Comparison of ENCODE assay signal across 26 cellular contexts in genomic region chr2:12083713-12084420, GRCh38.
DNase-seq lines count a peak whose midpoint lies in the region; ATAC-seq and TF ChIP-seq lines count a peak whose summit lies in the region.
"Had no signal": no experiment of that assay in that cellular context is flagged by ENCODE, and none has a peak within 500 bp of the region (broad histone marks: within the 10 kb centered on the region; RNA-seq: fewer than 3 reads in every experiment).

No MANE protein-coding gene starts in this region.

- H3K27ac ChIP-seq in HUES6 (ENCODE audit: low read depth, low read length) (peak overlapping the region; percentile 39; the same call in 1 of the 2 replicates), SK-N-SH (ENCODE audit: low read depth in 2 of 2, low read length in 1 of 2) (peak overlapping the region in 1 of 2 experiments; percentile 91; a peak in 1 of 4 replicates), OCI-LY7 (ENCODE audit: low read depth, low read length, poor library complexity, severe bottlenecking) (no peak overlapping the region)
- H3K27ac ChIP-seq: gastrocnemius medialis, hepatocyte, neutrophil, thoracic aorta had no signal

- H3K79me2 ChIP-seq in SK-N-SH (ENCODE audit: insufficient read depth) (no peaks in the 10 kb centered on the region), OCI-LY7 (ENCODE audit: insufficient read depth, low read depth, low read length) (no peaks in the 10 kb centered on the region)
- H3K79me2 ChIP-seq: hepatocyte had no signal

- peaks cover 32% of the 10 kb centered on the region for H3K4me1 ChIP-seq in HUES6 (ENCODE audit: control insufficient read depth, insufficient read depth, low read length)
- peaks cover 0 to 17% of the 10 kb centered on the region in 2 experiments; a peak in 2 of 4 replicates for H3K4me1 ChIP-seq in SK-N-SH (ENCODE audit: control insufficient read depth in 1 of 2, insufficient read depth in 2 of 2, low read depth in 1 of 2, low read length in 1 of 2)
- H3K4me1 ChIP-seq in neuron (ENCODE audit: insufficient read depth, low read length): peaks cover 20% of the 10 kb centered on the region
- H3K4me1 ChIP-seq in mucosa of descending colon (ENCODE audit: low read depth): no peaks in the 10 kb centered on the region
- peaks cover 13% of the 10 kb centered on the region for H3K4me1 ChIP-seq in OCI-LY7 (ENCODE audit: insufficient read depth, low read length, poor library complexity, severe bottlenecking)
- H3K4me1 ChIP-seq: gastrocnemius medialis had no signal

- no peaks in the 10 kb centered on the region for H3F3A ChIP-seq in SK-N-SH (replicated peaks; ENCODE audit: insufficient read depth)

- POLR2A ChIA-PET in SK-N-SH (lab: Yijun Ruan, JAX): interaction anchor here (1.5 kb wide), 1 partner anchor 923 kb away, joined by 3 read pairs; no protein-coding TSS in a partner anchor
- POLR2A ChIA-PET in OCI-LY7 (lab: Charles Lee): interaction anchor here (0.8 to 1.7 kb wide), 2 partner anchors 11 to 26 kb away, joined by 3 to 10 read pairs; no protein-coding TSS in a partner anchor

- H3K4me2 ChIP-seq in SK-N-SH (no peak overlapping the region), OCI-LY7 (ENCODE audit: low read length) (no peak overlapping the region)
- H3K4me2 ChIP-seq: hepatocyte had no signal

- H3K27me3 ChIP-seq in HUES6 (ENCODE audit: control insufficient read depth, insufficient read depth, low read length): no peaks in the 10 kb centered on the region
- no peaks in the 10 kb centered on the region for H3K27me3 ChIP-seq in SK-N-SH (ENCODE audit: insufficient read depth)
- no peaks in the 10 kb centered on the region for H3K27me3 ChIP-seq in neuron (ENCODE audit: insufficient read depth, low read length)
- H3K27me3 ChIP-seq: gastrocnemius medialis, hepatocyte, MG63, neutrophil had no signal

- intact Hi-C loops in mucosa of descending colon (cut with DNase I, micrococcal nuclease): no loop called here
- intact Hi-C loops in OCI-LY7 (cut with micrococcal nuclease; ENCODE audit: unreplicated experiment): no loop called here

- no peak for TF ChIP-seq CTCF in SK-N-SH (IDR thresholded peaks at IDR 0.05)
- no peak for TF ChIP-seq CTCF in mucosa of descending colon (IDR thresholded peaks at IDR 0.05)
- no peak for TF ChIP-seq CTCF in OCI-LY7 (conservative IDR thresholded peaks at IDR 0.05; ENCODE audit: low read length)

- TF ChIP-seq RAD21 in SK-N-SH (IDR thresholded peaks at IDR 0.05; ENCODE audit: low read length): no peak

- BruUV-seq in OCI-LY7 (replicated peaks; lab: Mats Ljungman, UMichigan): no TSS peak

- H2AFZ ChIP-seq in SK-N-SH (ENCODE audit: low read depth) (no peak overlapping the region), neuron (ENCODE audit: low read depth, low read length) (no peak overlapping the region), OCI-LY7 (ENCODE audit: low read length) (no peak overlapping the region)
- H2AFZ ChIP-seq: hepatocyte had no signal

- H4K20me1 ChIP-seq in SK-N-SH (ENCODE audit: insufficient read depth) (no peaks in the 10 kb centered on the region), OCI-LY7 (ENCODE audit: insufficient read depth, low read length) (no peaks in the 10 kb centered on the region)

- DNase-seq in SK-N-SH (peak; percentile 36), fibroblast of gingiva (ENCODE audit: low read depth) (peak; percentile 32), mucosa of descending colon (no peak), OCI-LY7 (ENCODE audit: low spot score) (no peak)
- DNase-seq: ACHN; activated CD8-positive, alpha-beta memory T cell treated with anti-CD3 and anti-CD28 coated beads, Interleukin-2, amount 10 ng/mL, durations not matched to agents 7 days and 5 days; activated naive CD8-positive, alpha-beta T cell treated with anti-CD3 and anti-CD28 coated beads, Interleukin-2, amount 50 U/mL, for 24 hours; activated T-cell treated with anti-CD3 and anti-CD28 coated beads, Interleukin-2, amount 50 U/mL, for 48 hours; CD4-positive, alpha-beta memory T cell; dermis blood vessel endothelial cell; gastrocnemius medialis; GOT3; KBM-7; left colon; MG63; NCI-H2081; stimulated activated CD8-positive, alpha-beta memory T cell treated with anti-CD3 and anti-CD28 coated beads, Interleukin-4, amount 100 ng/mL, for 48 hours; T-helper 1 cell had no signal

- 0 out of 2 replicates have a peak, but pooled peaks cover 5% of the 10 kb centered on the region for H3K9me3 ChIP-seq in HUES6 (ENCODE audit: control insufficient read depth, insufficient read depth, low read depth, low read length)
- no peaks in the 10 kb centered on the region for H3K9me3 ChIP-seq in SK-N-SH
- H3K9me3 ChIP-seq in neuron (ENCODE audit: low read length): no peaks in the 10 kb centered on the region
- H3K9me3 ChIP-seq in mucosa of descending colon: no peaks in the 10 kb centered on the region
- no peaks in the 10 kb centered on the region for H3K9me3 ChIP-seq in OCI-LY7 (ENCODE audit: low read length)
- H3K9me3 ChIP-seq: gastrocnemius medialis, neutrophil, thoracic aorta had no signal

- no peak overlapping the region for H3K9ac ChIP-seq in HUES6 (ENCODE audit: low read length)
- H3K9ac ChIP-seq in SK-N-SH: no peak overlapping the region

- H3K4me3 ChIP-seq in HUES6 (ENCODE audit: low read depth, low read length) (no peak overlapping the region), SK-N-SH (ENCODE audit: low read depth in 2 of 2, low read length in 1 of 2) (no peak overlapping the region; a peak in 1 of 4 replicates), neuron (ENCODE audit: low read length) (peak overlapping the region; percentile 27), mucosa of descending colon (no peak overlapping the region), OCI-LY7 (ENCODE audit: low read depth, low read length, poor library complexity, severe bottlenecking) (no peak overlapping the region)
- H3K4me3 ChIP-seq: gastrocnemius medialis, hepatocyte, MG63, thoracic aorta had no signal

- H3K9me2 ChIP-seq in SK-N-SH (no peaks in the 10 kb centered on the region), OCI-LY7 (ENCODE audit: insufficient read depth, low read length) (no peaks in the 10 kb centered on the region)

- ATAC-seq in mucosa of descending colon (no peak), GM21786 (IDR thresholded peaks at IDR 0.05; ENCODE audit: unreplicated experiment) (no peak)
- ATAC-seq: activated CD8-positive, alpha-beta memory T cell treated with anti-CD3 and anti-CD28 coated beads, Interleukin-2, amount 10 ng/mL, durations not matched to agents 7 days and 5 days; activated naive CD8-positive, alpha-beta T cell treated with anti-CD3 and anti-CD28 coated beads, Interleukin-2, amount 50 U/mL, for 24 hours; esophagus mucosa; gastrocnemius medialis; left colon; sciatic nerve had no signal

- 80% methylated on average over 5 of the region's 5 CpGs for whole genome bisulfite sequencing in SK-N-SH (ENCODE audit: low lambda C conversion rate)

- CTCF ChIA-PET in SK-N-SH (lab: Yijun Ruan, JAX): interaction anchor here (0.7 to 2.4 kb wide), 7 partner anchors 11 to 923 kb away, joined by 3 to 15 read pairs (median 4); partner anchors contain the start of gene TRIB2
- CTCF ChIA-PET in OCI-LY7 (lab: Charles Lee; ENCODE audit: unreplicated experiment): no interaction called here

- no peaks in the 10 kb centered on the region for H3K36me3 ChIP-seq in HUES6 (ENCODE audit: control insufficient read depth, insufficient read depth, low read length)
- no peaks in the 10 kb centered on the region for H3K36me3 ChIP-seq in SK-N-SH (replicated peaks in 1 of 2; ENCODE audit: control insufficient read depth in 1 of 2, insufficient read depth in 2 of 2, low read length in 1 of 2)
- no peaks in the 10 kb centered on the region for H3K36me3 ChIP-seq in neuron (ENCODE audit: insufficient read depth, low read length)
- no peaks in the 10 kb centered on the region for H3K36me3 ChIP-seq in mucosa of descending colon (ENCODE audit: low read depth)
- H3K36me3 ChIP-seq in OCI-LY7 (ENCODE audit: insufficient read depth, low read length): no peaks in the 10 kb centered on the region
- H3K36me3 ChIP-seq: gastrocnemius medialis, MG63, neutrophil, thoracic aorta had no signal

- no peak for TF ChIP-seq EP300 in SK-N-SH (IDR thresholded peaks at IDR 0.05; ENCODE audit: borderline replicate concordance in 1 of 2, low read depth in 1 of 2, low read length in 1 of 2)

TF ChIP-seq in SK-N-SH, 30 proteins besides CTCF, POLR2A, EP300 and RAD21 (continues in another document):
- no peak for TF ChIP-seq FOXM1 (IDR thresholded peaks at IDR 0.05; ENCODE audit: low read depth)
- no peak for TF ChIP-seq ELF1 (IDR thresholded peaks at IDR 0.05)
- no peak for TF ChIP-seq CHD2 (IDR thresholded peaks at IDR 0.05; ENCODE audit: low read length, partially characterized antibody)
- TF ChIP-seq ZBTB33 (IDR thresholded peaks at IDR 0.05; ENCODE audit: borderline replicate concordance, low read depth): no peak
- TF ChIP-seq SMC3 (IDR thresholded peaks at IDR 0.05; ENCODE audit: low read depth, low read length): no peak
- TF ChIP-seq JUND (IDR thresholded peaks at IDR 0.05): no peak
- TF ChIP-seq RFX5 (IDR thresholded peaks at IDR 0.05; ENCODE audit: low read length): no peak
- TF ChIP-seq MAX (IDR thresholded peaks at IDR 0.05; ENCODE audit: low read depth): no peak
- TF ChIP-seq EZH2phosphoT487 (IDR thresholded peaks at IDR 0.05; ENCODE audit: borderline replicate concordance, low read depth): no peak
- no peak for TF ChIP-seq RXRA (IDR thresholded peaks at IDR 0.05; ENCODE audit: borderline replicate concordance, low read depth)
- no peak for TF ChIP-seq POLR2AphosphoS5 (IDR thresholded peaks at IDR 0.05; ENCODE audit: low read depth, low read length)
- TF ChIP-seq TAF1 (IDR thresholded peaks at IDR 0.05; ENCODE audit: borderline replicate concordance, low read depth, low read length): no peak
- no peak for TF ChIP-seq GABPA (IDR thresholded peaks at IDR 0.05; ENCODE audit: low read depth)

Comparison
In these comparisons a context has a peak if more than half of its experiments do, and no peak if none do; other contexts are left out.
1. DNase-seq: peak in SK-N-SH (single experiment) and fibroblast of gingiva (single experiment); none in mucosa of descending colon (0 of 3) and OCI-LY7 (single experiment).